In the genomic region with DNA sequence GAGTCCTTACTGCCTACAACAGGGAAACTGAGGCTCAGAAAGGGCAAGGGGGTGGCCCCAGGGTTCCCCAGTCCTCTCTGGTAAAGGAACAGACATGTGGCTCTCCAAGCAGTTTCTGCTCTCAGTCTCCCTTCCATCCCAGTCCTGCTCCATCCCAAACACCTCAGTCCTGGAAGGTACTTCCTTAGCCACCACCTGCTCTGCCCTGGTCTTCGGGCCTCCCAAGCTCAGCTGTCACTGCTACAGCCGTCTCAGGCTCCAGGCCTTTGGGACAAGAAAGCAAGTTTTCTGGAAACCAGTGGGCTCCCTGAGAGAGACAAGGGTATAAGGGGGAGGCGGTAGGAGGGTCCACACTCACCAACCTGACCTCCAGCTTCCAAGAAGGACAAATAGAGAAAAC, we compare ENCODE assay signal across 2 cellular contexts.
TF ChIP-seq lines count a peak whose summit lies in the region.

No MANE protein-coding gene starts in this region.

TF ChIP-seq in GM23338, 12 proteins besides CTCF, POLR2A, EP300 and RAD21:
- TF ChIP-seq CREB1 (CRISPR knock-in tag; IDR thresholded peaks at IDR 0.05; ENCODE audit: low read depth): no peak
- no peak for TF ChIP-seq JUNB (IDR thresholded peaks at IDR 0.05; ENCODE audit: unreplicated experiment)
- TF ChIP-seq, protein P1, sequence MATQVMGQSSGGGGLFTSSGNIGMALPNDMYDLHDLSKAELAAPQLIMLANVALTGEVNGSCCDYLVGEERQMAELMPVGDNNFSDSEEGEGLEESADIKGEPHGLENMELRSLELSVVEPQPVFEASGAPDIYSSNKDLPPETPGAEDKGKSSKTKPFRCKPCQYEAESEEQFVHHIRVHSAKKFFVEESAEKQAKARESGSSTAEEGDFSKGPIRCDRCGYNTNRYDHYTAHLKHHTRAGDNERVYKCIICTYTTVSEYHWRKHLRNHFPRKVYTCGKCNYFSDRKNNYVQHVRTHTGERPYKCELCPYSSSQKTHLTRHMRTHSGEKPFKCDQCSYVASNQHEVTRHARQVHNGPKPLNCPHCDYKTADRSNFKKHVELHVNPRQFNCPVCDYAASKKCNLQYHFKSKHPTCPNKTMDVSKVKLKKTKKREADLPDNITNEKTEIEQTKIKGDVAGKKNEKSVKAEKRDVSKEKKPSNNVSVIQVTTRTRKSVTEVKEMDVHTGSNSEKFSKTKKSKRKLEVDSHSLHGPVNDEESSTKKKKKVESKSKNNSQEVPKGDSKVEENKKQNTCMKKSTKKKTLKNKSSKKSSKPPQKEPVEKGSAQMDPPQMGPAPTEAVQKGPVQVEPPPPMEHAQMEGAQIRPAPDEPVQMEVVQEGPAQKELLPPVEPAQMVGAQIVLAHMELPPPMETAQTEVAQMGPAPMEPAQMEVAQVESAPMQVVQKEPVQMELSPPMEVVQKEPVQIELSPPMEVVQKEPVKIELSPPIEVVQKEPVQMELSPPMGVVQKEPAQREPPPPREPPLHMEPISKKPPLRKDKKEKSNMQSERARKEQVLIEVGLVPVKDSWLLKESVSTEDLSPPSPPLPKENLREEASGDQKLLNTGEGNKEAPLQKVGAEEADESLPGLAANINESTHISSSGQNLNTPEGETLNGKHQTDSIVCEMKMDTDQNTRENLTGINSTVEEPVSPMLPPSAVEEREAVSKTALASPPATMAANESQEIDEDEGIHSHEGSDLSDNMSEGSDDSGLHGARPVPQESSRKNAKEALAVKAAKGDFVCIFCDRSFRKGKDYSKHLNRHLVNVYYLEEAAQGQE (IDR thresholded peaks at IDR 0.05; ENCODE audit: unreplicated experiment): no peak
- no peak for TF ChIP-seq ZNF114 (CRISPR knock-in tag; IDR thresholded peaks at IDR 0.05)
- no peak for TF ChIP-seq EZH2 (IDR thresholded peaks at IDR 0.05; ENCODE audit: low read depth, unreplicated experiment)
- TF ChIP-seq STAT1 (IDR thresholded peaks at IDR 0.05; ENCODE audit: unreplicated experiment): no peak
- TF ChIP-seq ETS1 (IDR thresholded peaks at IDR 0.05): no peak

TF ChIP-seq in GM12878, 131 proteins besides CTCF, POLR2A, EP300 and RAD21:
- TF ChIP-seq EGR1 (IDR thresholded peaks at IDR 0.05; ENCODE audit: borderline replicate concordance in 1 of 2, low read depth in 2 of 2, low read length in 2 of 2): no peak
- no peak for TF ChIP-seq MYC (IDR thresholded peaks at IDR 0.05; ENCODE audit: insufficient read depth, insufficient read length, insufficient replicate concordance, low read length, severe bottlenecking)
- TF ChIP-seq KLF5 (IDR thresholded peaks at IDR 0.05; ENCODE audit: partially characterized antibody): no peak
- TF ChIP-seq SKIL (IDR thresholded peaks at IDR 0.05; ENCODE audit: low read depth, poor library complexity, severe bottlenecking): no peak
- no peak for TF ChIP-seq GATAD2B (conservative IDR thresholded peaks at IDR 0.05; ENCODE audit: low read depth)
- TF ChIP-seq, protein P2, sequence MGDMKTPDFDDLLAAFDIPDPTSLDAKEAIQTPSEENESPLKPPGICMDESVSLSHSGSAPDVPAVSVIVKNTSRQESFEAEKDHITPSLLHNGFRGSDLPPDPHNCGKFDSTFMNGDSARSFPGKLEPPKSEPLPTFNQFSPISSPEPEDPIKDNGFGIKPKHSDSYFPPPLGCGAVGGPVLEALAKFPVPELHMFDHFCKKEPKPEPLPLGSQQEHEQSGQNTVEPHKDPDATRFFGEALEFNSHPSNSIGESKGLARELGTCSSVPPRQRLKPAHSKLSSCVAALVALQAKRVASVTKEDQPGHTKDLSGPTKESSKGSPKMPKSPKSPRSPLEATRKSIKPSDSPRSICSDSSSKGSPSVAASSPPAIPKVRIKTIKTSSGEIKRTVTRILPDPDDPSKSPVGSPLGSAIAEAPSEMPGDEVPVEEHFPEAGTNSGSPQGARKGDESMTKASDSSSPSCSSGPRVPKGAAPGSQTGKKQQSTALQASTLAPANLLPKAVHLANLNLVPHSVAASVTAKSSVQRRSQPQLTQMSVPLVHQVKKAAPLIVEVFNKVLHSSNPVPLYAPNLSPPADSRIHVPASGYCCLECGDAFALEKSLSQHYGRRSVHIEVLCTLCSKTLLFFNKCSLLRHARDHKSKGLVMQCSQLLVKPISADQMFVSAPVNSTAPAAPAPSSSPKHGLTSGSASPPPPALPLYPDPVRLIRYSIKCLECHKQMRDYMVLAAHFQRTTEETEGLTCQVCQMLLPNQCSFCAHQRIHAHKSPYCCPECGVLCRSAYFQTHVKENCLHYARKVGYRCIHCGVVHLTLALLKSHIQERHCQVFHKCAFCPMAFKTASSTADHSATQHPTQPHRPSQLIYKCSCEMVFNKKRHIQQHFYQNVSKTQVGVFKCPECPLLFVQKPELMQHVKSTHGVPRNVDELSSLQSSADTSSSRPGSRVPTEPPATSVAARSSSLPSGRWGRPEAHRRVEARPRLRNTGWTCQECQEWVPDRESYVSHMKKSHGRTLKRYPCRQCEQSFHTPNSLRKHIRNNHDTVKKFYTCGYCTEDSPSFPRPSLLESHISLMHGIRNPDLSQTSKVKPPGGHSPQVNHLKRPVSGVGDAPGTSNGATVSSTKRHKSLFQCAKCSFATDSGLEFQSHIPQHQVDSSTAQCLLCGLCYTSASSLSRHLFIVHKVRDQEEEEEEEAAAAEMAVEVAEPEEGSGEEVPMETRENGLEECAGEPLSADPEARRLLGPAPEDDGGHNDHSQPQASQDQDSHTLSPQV (IDR thresholded peaks at IDR 0.05): no peak
- TF ChIP-seq SREBF2 (IDR thresholded peaks at IDR 0.05; ENCODE audit: low read length): no peak
TF ChIP-seq in GM12878: peak in this region for 0.
